17 cellular contexts compared by ENCODE assay signal in genomic region chr1:226400519-226401406, GRCh38. TPM values are rescaled to one million over a fixed set of nuclear protein-coding genes. Genes with fewer than 3 reads are reported as not detected.
A peak's percentile ranks its signal among the peaks of the same experiment; 100 is the strongest.
DNase-seq lines count a peak whose midpoint lies in the region; ATAC-seq and TF ChIP-seq lines count a peak whose summit lies in the region.
"Had no signal": no experiment of that assay in that cellular context is flagged by ENCODE, and none has a peak within 500 bp of the region (broad histone marks: within the 10 kb centered on the region; RNA-seq: fewer than 3 reads in every experiment).

No MANE protein-coding gene starts in this region.

- H3K9me3 Mint-ChIP-seq in H9 = no peaks in the 10 kb centered on the region
- no peaks in the 10 kb centered on the region for H3K9me3 Mint-ChIP-seq in central memory CD8-positive, alpha-beta T cell
- no peaks in the 10 kb centered on the region for H3K9me3 Mint-ChIP-seq in neural crest cell
- H3K9me3 Mint-ChIP-seq in mesothelial cell of epicardium = no peaks in the 10 kb centered on the region

- H3K4me3 ChIP-seq in lower lobe of right lung = no peak overlapping the region
- H3K4me3 ChIP-seq: Peyer's patch, stomach, vagina had no signal

- H3K9me3 ChIP-seq in H9 (ENCODE audit: control insufficient read depth, low read depth, low read length) = no peaks in the 10 kb centered on the region
- no peaks in the 10 kb centered on the region for H3K9me3 ChIP-seq in lower lobe of right lung
- H3K9me3 ChIP-seq: Peyer's patch, stomach, vagina had no signal

- no peak overlapping the region for H4K91ac ChIP-seq in H9 (ENCODE audit: insufficient read length, low read depth, low read length)

- H3K23ac ChIP-seq in H9 (ENCODE audit: insufficient read length, low read depth, low read length) = no peak overlapping the region

- H3K79me2 ChIP-seq in H9 (ENCODE audit: insufficient read depth, low read length) = peaks cover 41% of the 10 kb centered on the region; the same call in 1 of the 2 replicates

- H3K36me3 Mint-ChIP-seq in H9 (ENCODE audit: insufficient read depth in 1 of 3, low read depth in 3 of 3) (peaks cover 48 to 69% (median 65%) of the 10 kb centered on the region in 3 experiments; a peak in 6 of 7 replicates), neural crest cell (ENCODE audit: low read depth) (peaks cover 33% of the 10 kb centered on the region), mesothelial cell of epicardium (peaks cover 45% of the 10 kb centered on the region)
- peaks cover 47% of the 10 kb centered on the region for H3K36me3 Mint-ChIP-seq in central memory CD8-positive, alpha-beta T cell (ENCODE audit: insufficient read depth)

- H2AFZ ChIP-seq in H9 (ENCODE audit: low read length) = no peak overlapping the region

- no peak overlapping the region for H3K9ac ChIP-seq in H9 (ENCODE audit: extremely low read depth, insufficient read length, low read length)

- no peak overlapping the region for H3K4me3 Mint-ChIP-seq in H9
- no peak overlapping the region for H3K4me3 Mint-ChIP-seq in central memory CD8-positive, alpha-beta T cell
- H3K4me3 Mint-ChIP-seq in neural crest cell = peak overlapping the region; percentile 52
- H3K4me3 Mint-ChIP-seq in mesothelial cell of epicardium = no peak overlapping the region

- no peaks in the 10 kb centered on the region for H3K27me3 Mint-ChIP-seq in H9 (ENCODE audit: low read depth)
- no peaks in the 10 kb centered on the region for H3K27me3 Mint-ChIP-seq in central memory CD8-positive, alpha-beta T cell
- H3K27me3 Mint-ChIP-seq in neural crest cell (ENCODE audit: low read depth) = no peaks in the 10 kb centered on the region
- H3K27me3 Mint-ChIP-seq in mesothelial cell of epicardium (ENCODE audit: low read depth) = no peaks in the 10 kb centered on the region

- no CpG with 5 or more reads among the region's 11 CpGs for WGBS in H9 (ENCODE audit: extremely low coverage, insufficient read length, low lambda C conversion rate)

- peaks cover 16% of the 10 kb centered on the region for H3K79me1 ChIP-seq in H9 (ENCODE audit: insufficient read depth, low read depth, low read length, poor library complexity, severe bottlenecking)

- H2BK12ac ChIP-seq in H9 (ENCODE audit: insufficient read length, low read depth, low read length) = no peak overlapping the region

- H3K14ac ChIP-seq in H9 (ENCODE audit: insufficient read depth, low read length) = no peak overlapping the region

- H2BK5ac ChIP-seq in H9 (ENCODE audit: insufficient read length, low read length) = no peak overlapping the region

- H3K56ac ChIP-seq in H9 (ENCODE audit: insufficient read length, low read depth, low read length) = no peak overlapping the region

- no peak overlapping the region for H4K8ac ChIP-seq in H9 (replicated peaks; ENCODE audit: insufficient read length, low read depth, low read length)

- H3K4me1 Mint-ChIP-seq in H9 (peaks cover 46 to 56% of the 10 kb centered on the region in 2 experiments), neural crest cell (peaks cover 50% of the 10 kb centered on the region), mesothelial cell of epicardium (peaks cover 23% of the 10 kb centered on the region)
- peaks cover 79% of the 10 kb centered on the region for H3K4me1 Mint-ChIP-seq in central memory CD8-positive, alpha-beta T cell

- no peaks in the 10 kb centered on the region for H3K27me3 ChIP-seq in H9 (ENCODE audit: insufficient read depth, low read length)
- H3K27me3 ChIP-seq in lower lobe of right lung (ENCODE audit: low read depth) = no peaks in the 10 kb centered on the region
- H3K27me3 ChIP-seq: foreskin keratinocyte, Peyer's patch, stomach, vagina had no signal

- peaks cover 15% of the 10 kb centered on the region for H3K4me1 ChIP-seq in H9 (ENCODE audit: insufficient read depth, low read length)
- H3K4me1 ChIP-seq in lower lobe of right lung = peaks cover 23% of the 10 kb centered on the region
- H3K4me1 ChIP-seq: foreskin keratinocyte had no signal

- no peak overlapping the region for H3K4ac ChIP-seq in H9 (ENCODE audit: low read depth, low read length)

- H3K27ac ChIP-seq in 22Rv1 = peak overlapping the region; percentile 52
- no peak overlapping the region for H3K27ac ChIP-seq in H9 (ENCODE audit: insufficient read length, low read depth, low read length)
- no peak overlapping the region for H3K27ac ChIP-seq in lower lobe of right lung
- H3K27ac ChIP-seq: foreskin keratinocyte, Peyer's patch, vagina had no signal

- H3K4me2 ChIP-seq in H9 (ENCODE audit: insufficient read depth, insufficient read length, low read length) = no peak overlapping the region

- no peak overlapping the region for H2AK5ac ChIP-seq in H9 (ENCODE audit: insufficient read length, low read length)

- peaks cover 2% of the 10 kb centered on the region for H4K20me1 ChIP-seq in H9 (ENCODE audit: control insufficient read depth, insufficient read depth, insufficient read length)

- H4K5ac ChIP-seq in H9 (ENCODE audit: insufficient read length, low read depth, low read length) = no peak overlapping the region

- no peak for ATAC-seq in central memory CD8-positive, alpha-beta T cell (replicated peaks; ENCODE audit: extremely low read depth, poor library complexity, severe bottlenecking)
- ATAC-seq in lower lobe of right lung = no peak
- ATAC-seq: foreskin keratinocyte, left lobe of liver had no signal

- H3T11ph ChIP-seq in H9 (ENCODE audit: low read length) = no peak overlapping the region

- H3K23me2 ChIP-seq in H9 (ENCODE audit: insufficient read length, low read depth, low read length, poor library complexity, severe bottlenecking) = peaks cover 3% of the 10 kb centered on the region

- H2BK15ac ChIP-seq in H9 (ENCODE audit: low read depth, low read length) = no peak overlapping the region

- peaks cover 61% of the 10 kb centered on the region for H3K36me3 ChIP-seq in lower lobe of right lung

- H3K27ac Mint-ChIP-seq in H9 = peak overlapping the region in 2 of 3 experiments; percentile 78 to 89; a peak in 5 of 7 replicates
- peak overlapping the region; percentile 74 for H3K27ac Mint-ChIP-seq in central memory CD8-positive, alpha-beta T cell (ENCODE audit: low read depth)
- H3K27ac Mint-ChIP-seq in neural crest cell (ENCODE audit: unreplicated experiment) = peak overlapping the region; percentile 50
- H3K27ac Mint-ChIP-seq in mesothelial cell of epicardium = no peak overlapping the region

- no peak overlapping the region for H2BK20ac ChIP-seq in H9 (ENCODE audit: low read depth, low read length, poor library complexity, severe bottlenecking)

- no peak overlapping the region for H3K18ac ChIP-seq in H9 (ENCODE audit: insufficient read length, low read depth, low read length)

- TF ChIP-seq CTCF in 22Rv1 (IDR thresholded peaks at IDR 0.05) = no peak
- no peak for TF ChIP-seq CTCF in H9 (conservative IDR thresholded peaks at IDR 0.05)
- no peak for TF ChIP-seq CTCF in neural crest cell (conservative IDR thresholded peaks at IDR 0.05)
- no peak for TF ChIP-seq CTCF in lower lobe of right lung (IDR thresholded peaks at IDR 0.05)
- no peak for TF ChIP-seq CTCF in mesothelial cell of epicardium (IDR thresholded peaks at IDR 0.05; ENCODE audit: unreplicated experiment)

- intact Hi-C loops in lower lobe of right lung (cut with DNase I) = no loop called here

- DNase-seq in H9 = peak; percentile 18
- DNase-seq in central memory CD8-positive, alpha-beta T cell (ENCODE audit: low spot score in 2 of 2) = no peak
- no peak for DNase-seq in neural crest cell (ENCODE audit: low read depth, low spot score)
- no peak for DNase-seq in H4 (ENCODE audit: low spot score)
- no peak for DNase-seq in OCI-M1 (lab: John Stamatoyannopoulos, UW)
- DNase-seq in lower lobe of right lung = no peak
- no peak for DNase-seq in mesothelial cell of epicardium (ENCODE audit: low spot score in 2 of 2, unreplicated experiment in 2 of 2)
- DNase-seq: activated CD4-positive, alpha-beta T cell treated with anti-CD3 and anti-CD28 coated beads, Interleukin-2, amount 50 U/mL, for 4 hours; foreskin keratinocyte; NCI-H2081; NCI-H69; Peyer's patch; posterior cingulate gyrus; stomach had no signal

- no peak overlapping the region for H2BK120ac ChIP-seq in H9 (ENCODE audit: low read depth, low read length, poor library complexity, severe bottlenecking)

RNA-seq across cellular contexts. Expression of gene PARP1, which starts 7.1 kb away (rescaled TPM):
- total RNA-seq in H9 (2021) (331 and 337 TPM in 2 replicates), neural crest cell (313 and 329 TPM in 2 replicates), lower lobe of right lung (59.2 TPM), mesothelial cell of epicardium (94.7 to 101 TPM (median 95.3 TPM) in 3 replicates)
- total RNA-seq in H4 (2014; rRNA removed; shearing (Covaris generic)) = 234 and 256 TPM in 2 replicates
